ENCODE assay signal across 1 cellular context in genomic region chr3:98977520-98977919, GRCh38.
TF ChIP-seq lines count a peak whose summit lies in the region.

No MANE protein-coding gene starts in this region.

TF ChIP-seq in K562, 482 proteins besides CTCF, POLR2A, EP300 and RAD21 (continued from another document):
- no peak for TF ChIP-seq ZMIZ1 (IDR thresholded peaks at IDR 0.05; ENCODE audit: low read depth in 2 of 2, low read length in 2 of 2)
- TF ChIP-seq PBX2 (CRISPR knock-in tag; IDR thresholded peaks at IDR 0.05; ENCODE audit: low read depth): no peak
- TF ChIP-seq PBX2 (tag; conservative IDR thresholded peaks at IDR 0.05; ENCODE audit: low read depth): no peak
- TF ChIP-seq PATZ1 (CRISPR knock-in tag; IDR thresholded peaks at IDR 0.05; ENCODE audit: borderline replicate concordance): no peak
- peak; percentile 41; the same call in 1 of the 2 replicates for TF ChIP-seq ATF3 (IDR thresholded peaks at IDR 0.05)
- TF ChIP-seq ATF3 (CRISPR knock-in tag; conservative IDR thresholded peaks at IDR 0.05): no peak
- no peak for TF ChIP-seq NR2C1 (IDR thresholded peaks at IDR 0.05)
- no peak for TF ChIP-seq NR2C1 (tag; IDR thresholded peaks at IDR 0.05)
